In genomic region chr5:173941758-173942401, GRCh38 we compare ENCODE assay signal across 16 cellular contexts. TPM values are rescaled to one million over a fixed set of nuclear protein-coding genes. Genes with fewer than 3 reads are reported as not detected.
A peak's percentile ranks its signal among the peaks of the same experiment; 100 is the strongest.
DNase-seq lines count a peak whose midpoint lies in the region; ATAC-seq and TF ChIP-seq lines count a peak whose summit lies in the region.
"Had no signal": no experiment of that assay in that cellular context is flagged by ENCODE, and none has a peak within 500 bp of the region (broad histone marks: within the 10 kb centered on the region; RNA-seq: fewer than 3 reads in every experiment).

No MANE protein-coding gene starts in this region.

- H3K27me3 ChIP-seq in mesendoderm (ENCODE audit: insufficient read depth, low read length, poor library complexity) = no peaks in the 10 kb centered on the region

- H3K36me3 Mint-ChIP-seq in natural killer cell = no peaks in the 10 kb centered on the region

- H3K79me2 ChIP-seq in mesendoderm (ENCODE audit: control insufficient read depth, insufficient read depth, low read length) = no peaks in the 10 kb centered on the region

- peak; percentile 20 for ATAC-seq in esophagus mucosa
- ATAC-seq in HG03520 (IDR thresholded peaks at IDR 0.05; ENCODE audit: unreplicated experiment) = no peak
- ATAC-seq in natural killer cell = no peak
- ATAC-seq: HCT116 had no signal

- no peaks in the 10 kb centered on the region for H3K9me3 Mint-ChIP-seq in natural killer cell
- H3K9me3 Mint-ChIP-seq: activated naive CD4-positive, alpha-beta T cell treated with anti-CD3 and anti-CD28 coated beads for 36 hours; neural crest cell had no signal

- no CpG with 5 or more reads among the region's 9 CpGs for WGBS in mesendoderm (ENCODE audit: extremely low coverage, insufficient coverage, low lambda C conversion rate)

- H3K4me3 ChIP-seq in LNCaP clone FGC (ENCODE audit: low read depth, low read length) (no peak overlapping the region), mesendoderm (ENCODE audit: low read length) (no peak overlapping the region)

- no peak overlapping the region for H4K8ac ChIP-seq in mesendoderm (ENCODE audit: low read depth, low read length)

- DNase-seq in LNCaP clone FGC (ENCODE audit: low read depth) = peak; percentile 76
- DNase-seq in mesendoderm = no peak
- no peak for DNase-seq in GM13977 (ENCODE audit: low spot score)
- DNase-seq in islet precursor cell = no peak
- DNase-seq in natural killer cell = no peak
- DNase-seq: activated naive CD4-positive, alpha-beta T cell treated with anti-CD3 and anti-CD28 coated beads for 36 hours; cerebellar nuclear complex; NCI-H748 treated with DMSO at 0.1 percent for 48 hours had no signal

- H3K4me3 Mint-ChIP-seq in natural killer cell = no peak overlapping the region
- H3K4me3 Mint-ChIP-seq: activated naive CD4-positive, alpha-beta T cell treated with anti-CD3 and anti-CD28 coated beads for 36 hours; neural crest cell had no signal

- H3K79me1 ChIP-seq in mesendoderm (ENCODE audit: low read length) = no peaks in the 10 kb centered on the region

- intact Hi-C loops in natural killer cell (cut with micrococcal nuclease) = no loop called here

- TF ChIP-seq CTCF in C4-2B (conservative IDR thresholded peaks at IDR 0.05) = no peak
- TF ChIP-seq CTCF in LNCaP clone FGC (IDR thresholded peaks at IDR 0.05; ENCODE audit: control insufficient read depth, extremely low read depth, insufficient read depth) = no peak
- TF ChIP-seq CTCF in GM13977 (IDR thresholded peaks at IDR 0.05; ENCODE audit: extremely low read depth, insufficient read depth, missing control alignments) = no peak
- TF ChIP-seq CTCF in natural killer cell (IDR thresholded peaks at IDR 0.05) = no peak

- H3K9ac ChIP-seq in mesendoderm (ENCODE audit: low read length) = no peak overlapping the region

- no peaks in the 10 kb centered on the region for H3K4me1 ChIP-seq in mesendoderm (ENCODE audit: control insufficient read depth, low read depth, low read length)

- in situ Hi-C loops in GM13977 (cut with MboI; ENCODE audit: low pct_unique_long_range_greater_than_20kb, low sequenced_read_pairs, unreplicated experiment) = no loop called here

- H3K4me2 ChIP-seq in mesendoderm (ENCODE audit: low read length) = no peak overlapping the region

- peak overlapping the region; percentile 59 for H3K56ac ChIP-seq in mesendoderm (ENCODE audit: low read length)

- no peak overlapping the region for H2BK120ac ChIP-seq in mesendoderm (ENCODE audit: low read depth, low read length)

- H2BK5ac ChIP-seq in mesendoderm (ENCODE audit: low read length) = no peak overlapping the region

- H3K18ac ChIP-seq in mesendoderm (ENCODE audit: low read length) = peak overlapping the region; percentile 44

- no peak overlapping the region for H3K27ac Mint-ChIP-seq in natural killer cell
- H3K27ac Mint-ChIP-seq: activated naive CD4-positive, alpha-beta T cell treated with anti-CD3 and anti-CD28 coated beads for 36 hours had no signal

- no peak overlapping the region for H3K4ac ChIP-seq in mesendoderm (ENCODE audit: low read depth, low read length)

- H3K23ac ChIP-seq in mesendoderm (ENCODE audit: low read length) = no peak overlapping the region

- H4K5ac ChIP-seq in mesendoderm (ENCODE audit: low read length) = no peak overlapping the region

- H3K27ac ChIP-seq in C4-2B = peak overlapping the region; percentile 62
- H3K27ac ChIP-seq in mesendoderm (ENCODE audit: low read depth, low read length) = no peak overlapping the region

- H3K4me1 Mint-ChIP-seq in natural killer cell = peaks cover 14 to 27% of the 10 kb centered on the region in 2 donors

- H2BK15ac ChIP-seq in mesendoderm (replicated peaks; ENCODE audit: low read depth) = no peak overlapping the region

- no peaks in the 10 kb centered on the region for H3K36me3 ChIP-seq in mesendoderm (ENCODE audit: control insufficient read depth, insufficient read depth, low read length)

- H3K27me3 Mint-ChIP-seq in natural killer cell (ENCODE audit: low read depth in 2 of 2) = no peaks in the 10 kb centered on the region

- no peak overlapping the region for H2AK5ac ChIP-seq in mesendoderm (ENCODE audit: low read length)

RNA-seq across cellular contexts. Expression of gene C5orf47, which starts 47.1 kb away (rescaled TPM):
- total RNA-seq in esophagus mucosa (not detected), natural killer cell (not detected)
- polyA plus RNA-seq in mesendoderm (2013, experiment 1 of 2) = 0.11 TPM
- polyA plus RNA-seq in mesendoderm (2013, experiment 2 of 2) = 0.22 TPM
- total RNA-seq: activated naive CD4-positive, alpha-beta T cell treated with anti-CD3 and anti-CD28 coated beads for 36 hours; Daoy; fibroblast of lung; HT1080; neural crest cell had no signal
- polyA plus RNA-seq: fibroblast of lung had no signal

RNA-seq across cellular contexts. Expression of gene CPEB4, which starts 53.7 kb away (rescaled TPM):
- total RNA-seq in esophagus mucosa (38.5 TPM), natural killer cell (10 to 100 TPM; 44.4 to 60.4 (median 55.1) TPM)
- polyA plus RNA-seq in mesendoderm (2013, experiment 1 of 2) = 2.4 TPM
- polyA plus RNA-seq in mesendoderm (2013, experiment 2 of 2) = 2.4 TPM
